28 cellular contexts compared by ENCODE assay signal in genomic region chr16:15749985-15750384, GRCh38.
"Had no signal": no experiment of that assay in that cellular context is flagged by ENCODE, and none has a peak within 500 bp of the region (broad histone marks: within the 10 kb centered on the region; RNA-seq: fewer than 3 reads in every experiment).

No MANE protein-coding gene starts in this region.

- H3K4me1 ChIP-seq: adrenal gland, body of pancreas, foreskin keratinocyte, gastrocnemius medialis had no signal

- H3K36me3 ChIP-seq: adrenal gland, gastrocnemius medialis, WERI-Rb-1 had no signal

- H3K9me3 ChIP-seq: adrenal gland, body of pancreas, gastrocnemius medialis had no signal

- H3K27ac ChIP-seq: adrenal gland, body of pancreas, dorsolateral prefrontal cortex, foreskin keratinocyte, gastrocnemius medialis, WERI-Rb-1 had no signal

- DNase-seq: activated B cell treated with CpG ODN at 0.5 μM for 24 hours; activated CD4-positive, alpha-beta T cell treated with anti-CD3 and anti-CD28 coated beads for 48 hours; activated CD4-positive, alpha-beta T cell treated with anti-CD3 and anti-CD28 coated beads, Interleukin-2, amount 50 U/mL, for 1 hour; activated CD4-positive, alpha-beta T cell treated with anti-CD3 and anti-CD28 coated beads, Interleukin-2, amount 50 U/mL, for 48 hours; activated CD8-positive, alpha-beta memory T cell treated with anti-CD3 and anti-CD28 coated beads, Interleukin-2, amount 10 ng/mL, durations not matched to agents 7 days and 5 days; activated CD8-positive, alpha-beta memory T cell treated with anti-CD3 and anti-CD28 coated beads, Interleukin-2, amount 50 U/mL, for 4 hours; activated CD8-positive, alpha-beta T cell treated with anti-CD3 and anti-CD28 coated beads, Interleukin-2, amount 10 ng/mL, durations not matched to agents 7 days and 5 days; activated effector memory CD4-positive, alpha-beta T cell treated with anti-CD3 and anti-CD28 coated beads, Interleukin-2, amount 50 U/mL, for 16 hours; activated naive CD4-positive, alpha-beta T cell treated with anti-CD3 and anti-CD28 coated beads for 36 hours; activated naive CD8-positive, alpha-beta T cell treated with anti-CD3 and anti-CD28 coated beads for 36 hours; activated naive CD8-positive, alpha-beta T cell treated with anti-CD3 and anti-CD28 coated beads, Interleukin-2, amount 50 U/mL, for 24 hours; activated T-cell treated with anti-CD3 and anti-CD28 coated beads, Interleukin-2, amount 50 U/mL, for 1 hour; activated T-cell treated with anti-CD3 and anti-CD28 coated beads, Interleukin-2, amount 50 U/mL, for 48 hours; adrenal gland; amygdala; aorta; body of pancreas; central memory CD4-positive, alpha-beta T cell; dorsolateral prefrontal cortex; effector memory CD4-positive, alpha-beta T cell; endodermal cell; foreskin keratinocyte; gastrocnemius medialis; T-helper 1 cell; T-helper 17 cell; T1000; WERI-Rb-1 had no signal

- H3K27me3 ChIP-seq: adrenal gland, body of pancreas, dorsolateral prefrontal cortex, foreskin keratinocyte, gastrocnemius medialis had no signal

- H3K4me3 ChIP-seq: adrenal gland, body of pancreas, coronary artery, dorsolateral prefrontal cortex, gastrocnemius medialis had no signal
